Comparison of ENCODE assay signal across 17 cellular contexts in the genomic region with DNA sequence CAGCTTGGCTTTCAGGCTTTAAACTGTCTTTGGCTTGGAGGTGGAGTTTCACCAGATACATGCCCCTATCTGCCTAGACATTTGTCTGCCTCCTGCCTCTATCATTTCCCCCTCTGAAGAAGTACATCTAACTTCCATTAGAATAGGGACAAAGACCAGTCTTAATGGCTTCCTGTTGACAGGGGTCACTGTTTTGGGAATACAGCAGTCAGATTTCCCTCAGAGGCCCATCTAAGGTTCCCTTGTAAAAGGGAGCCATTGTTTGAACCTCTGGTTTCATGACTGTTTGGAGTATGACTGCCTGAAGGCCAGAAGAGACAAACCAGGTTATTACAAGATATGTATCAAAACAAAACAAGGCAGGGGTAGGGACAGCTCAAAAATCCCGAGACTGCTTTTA.
DNase-seq lines count a peak whose midpoint lies in the region; ATAC-seq lines count a peak whose summit lies in the region.
"Had no signal": no experiment of that assay in that cellular context is flagged by ENCODE, and none has a peak within 500 bp of the region (broad histone marks: within the 10 kb centered on the region; RNA-seq: fewer than 3 reads in every experiment).

No MANE protein-coding gene starts in this region.

- in situ Hi-C loops in GM23248 (cut with MboI), result no loop called here

- no peak overlapping the region for H2BK5ac ChIP-seq in mesendoderm (ENCODE audit: low read length)

- H3K4me2 ChIP-seq in GM23248 (ENCODE audit: unreplicated experiment) (no peak overlapping the region), mesendoderm (ENCODE audit: low read length) (no peak overlapping the region)

- H2AFZ ChIP-seq in GM23248, result no peak overlapping the region

- H3K23ac ChIP-seq in mesendoderm (ENCODE audit: low read length), result no peak overlapping the region

- H3K4me1 ChIP-seq in GM23248 (ENCODE audit: insufficient read depth) (peaks cover 50% of the 10 kb centered on the region), HUES64 (ENCODE audit: insufficient read depth, low read length) (peaks cover 23% of the 10 kb centered on the region), mesendoderm (ENCODE audit: control insufficient read depth, low read depth, low read length) (no peaks in the 10 kb centered on the region)

- intact Hi-C loops in sciatic nerve (cut with DNase I), result no loop called here

- peak overlapping the region; percentile 81 for H3K4ac ChIP-seq in mesendoderm (ENCODE audit: low read depth, low read length)

- H3K79me2 ChIP-seq in GM23248 (ENCODE audit: insufficient read depth) (no peaks in the 10 kb centered on the region), mesendoderm (ENCODE audit: control insufficient read depth, insufficient read depth, low read length) (no peaks in the 10 kb centered on the region)

- H3K9me3 ChIP-seq in GM23248 (ENCODE audit: low read depth) (no peaks in the 10 kb centered on the region), HUES64 (ENCODE audit: insufficient read depth, low read depth, low read length) (peaks cover 17% of the 10 kb centered on the region)

- H3K4me3 ChIP-seq in GM23248 (no peak overlapping the region), HUES64 (ENCODE audit: low read length) (no peak overlapping the region), mesendoderm (ENCODE audit: low read length) (no peak overlapping the region)

- peaks cover 0 to 8% (median 0%) of the 10 kb centered on the region in 3 donors for H3K36me3 Mint-ChIP-seq in immature natural killer cell
- H3K36me3 Mint-ChIP-seq: T-cell had no signal

- ATAC-seq in sciatic nerve, result no peak
- ATAC-seq: T-cell had no signal

- H3F3A ChIP-seq in GM23248 (ENCODE audit: insufficient read depth), result peaks cover 15% of the 10 kb centered on the region

- H4K5ac ChIP-seq in mesendoderm (ENCODE audit: low read length), result no peak overlapping the region

- peaks cover 0 to 5% (median 3%) of the 10 kb centered on the region in 3 donors for H3K27me3 Mint-ChIP-seq in immature natural killer cell (ENCODE audit: low read depth in 3 of 3)
- H3K27me3 Mint-ChIP-seq: B cell; CD4-positive, alpha-beta T cell; T-cell had no signal

- H4K20me1 ChIP-seq in GM23248 (ENCODE audit: insufficient read depth), result no peaks in the 10 kb centered on the region

- no peak overlapping the region for H2AK5ac ChIP-seq in mesendoderm (ENCODE audit: low read length)

- H3K4me1 Mint-ChIP-seq in immature natural killer cell, result peaks cover 16 to 39% of the 10 kb centered on the region in 2 donors

- no peak overlapping the region for H4K8ac ChIP-seq in mesendoderm (ENCODE audit: low read depth, low read length)

- H3K27ac Mint-ChIP-seq in immature natural killer cell, result no peak overlapping the region
- H3K27ac Mint-ChIP-seq: B cell; CD4-positive, alpha-beta T cell; T-cell had no signal

- no peak for DNase-seq in GM23248
- peak; percentile 30 for DNase-seq in RPMI7951 (ENCODE audit: low read depth)
- peak; percentile 29 for DNase-seq in mesendoderm
- DNase-seq in sciatic nerve (ENCODE audit: low spot score), result no peak
- DNase-seq in mucosa of gallbladder (ENCODE audit: low spot score), result no peak
- no peak for DNase-seq in immature natural killer cell
- DNase-seq: ACHN; Calu3; CD4-positive, alpha-beta T cell; DMS79; Kasumi-1; NCI-H1436 treated with DMSO at 0.1 percent for 48 hours; NCI-H446 treated with DMSO at 0.1 percent for 48 hours; T-cell had no signal

- no peak overlapping the region for H3K56ac ChIP-seq in mesendoderm (ENCODE audit: low read length)

- H2BK15ac ChIP-seq in mesendoderm (replicated peaks; ENCODE audit: low read depth), result no peak overlapping the region

- H3K27me3 ChIP-seq in GM23248 (replicated peaks; ENCODE audit: insufficient read depth) (no peaks in the 10 kb centered on the region), HUES64 (ENCODE audit: insufficient read depth, low read length) (no peaks in the 10 kb centered on the region), mesendoderm (ENCODE audit: insufficient read depth, low read length, poor library complexity) (no peaks in the 10 kb centered on the region)

- no peak overlapping the region for H3K4me3 Mint-ChIP-seq in immature natural killer cell
- H3K4me3 Mint-ChIP-seq: B cell; CD4-positive, alpha-beta T cell; T-cell had no signal

- no peaks in the 10 kb centered on the region for H3K9me2 ChIP-seq in GM23248 (ENCODE audit: insufficient read depth)

- H3K18ac ChIP-seq in mesendoderm (ENCODE audit: low read length), result peak overlapping the region; percentile 95

- no peaks in the 10 kb centered on the region for H3K36me3 ChIP-seq in GM23248 (ENCODE audit: low read depth)
- peaks cover 7% of the 10 kb centered on the region; the same call in 1 of the 2 replicates for H3K36me3 ChIP-seq in HUES64 (ENCODE audit: insufficient read depth, low read length)
- H3K36me3 ChIP-seq in mesendoderm (ENCODE audit: control insufficient read depth, insufficient read depth, low read length), result no peaks in the 10 kb centered on the region

- H2BK120ac ChIP-seq in mesendoderm (ENCODE audit: low read depth, low read length), result no peak overlapping the region

- no peak overlapping the region for H3K9ac ChIP-seq in GM23248
- H3K9ac ChIP-seq in HUES64 (ENCODE audit: low read depth, low read length), result no peak overlapping the region
- no peak overlapping the region for H3K9ac ChIP-seq in mesendoderm (ENCODE audit: low read length)

- no peaks in the 10 kb centered on the region for H3K79me1 ChIP-seq in mesendoderm (ENCODE audit: low read length)

- WGBS in GM23248 (ENCODE audit: low coverage in 1 of 2, low lambda C conversion rate in 2 of 2, missing lambda C conversion rate in 2 of 2), 2 experiments, result 93 to 100% methylated on average over 1 of the region's 1 CpG
- WGBS in HUES64, result 100% methylated on average over 1 of the region's 1 CpG
- no CpG with 5 or more reads among the region's 1 CpG for WGBS in mesendoderm (ENCODE audit: extremely low coverage, insufficient coverage, low lambda C conversion rate)

- H3K9me3 Mint-ChIP-seq in immature natural killer cell, result no peaks in the 10 kb centered on the region
- H3K9me3 Mint-ChIP-seq: CD4-positive, alpha-beta T cell; T-cell had no signal

- 0 out of 2 replicates have a peak overlapping the region, but pooled peaks have one; percentile 18 for H3K27ac ChIP-seq in GM23248
- H3K27ac ChIP-seq in HUES64 (ENCODE audit: low read depth, low read length), result peak overlapping the region; percentile 35; the same call in 1 of the 2 replicates
- H3K27ac ChIP-seq in mesendoderm (ENCODE audit: low read depth, low read length), result no peak overlapping the region
- H3K27ac ChIP-seq: RWPE1 had no signal

Comparison
In these comparisons a context has a peak if more than half of its experiments do, and no peak if none do; other contexts are left out.
1. DNase-seq: peak in RPMI7951 (single experiment) and mesendoderm (single experiment); none in GM23248 (single experiment), sciatic nerve (single experiment), mucosa of gallbladder (single experiment) and immature natural killer cell (0 of 3).